ENCODE assay signal across 31 cellular contexts in genomic region chr16:9932919-9933653, GRCh38.
"Had no signal": no experiment of that assay in that cellular context is flagged by ENCODE, and none has a peak within 500 bp of the region (broad histone marks: within the 10 kb centered on the region; RNA-seq: fewer than 3 reads in every experiment).

No MANE protein-coding gene starts in this region.

- H3K4me2 ChIP-seq: PC-9 had no signal

- DNase-seq: activated CD4-positive, alpha-beta T cell treated with anti-CD3 and anti-CD28 coated beads, Interleukin-2, amount 10 ng/mL, durations not matched to agents 24 days and 14 days; activated CD4-positive, alpha-beta T cell treated with anti-CD3 and anti-CD28 coated beads, Interleukin-2, amount 50 U/mL, for 4 hours; activated CD4-positive, CD25-positive, alpha-beta regulatory T cell; activated CD8-positive, alpha-beta T cell treated with anti-CD3 and anti-CD28 coated beads for 36 hours; activated effector memory CD4-positive, alpha-beta T cell treated with anti-CD3 and anti-CD28 coated beads, Interleukin-2, amount 50 U/mL, for 16 hours; activated naive CD4-positive, alpha-beta T cell; activated naive CD4-positive, alpha-beta T cell treated with anti-CD3 and anti-CD28 coated beads, Interleukin-2, amount 50 U/mL, for 16 hours; activated naive CD8-positive, alpha-beta T cell treated with anti-CD3 and anti-CD28 coated beads for 36 hours; activated T-cell treated with anti-CD3 and anti-CD28 coated beads, Interleukin-2, amount 50 U/mL, for 1 hour; activated T-cell treated with anti-CD3 and anti-CD28 coated beads, Interleukin-2, amount 50 U/mL, for 72 hours; amniotic stem cell; Karpas-422; KBM-7; NCI-H1105; NCI-H1436; NCI-H1694; NCI-H1930; NCI-H2081 treated with DMSO at 0.1 percent for 48 hours; NCI-H345; NCI-H524 treated with DMSO at 0.1 percent for 48 hours; PC-9; SW 1271; T-helper 1 cell; T1000; WERI-Rb-1 had no signal

- H3K9me3 ChIP-seq: ascending aorta had no signal

- FAIRE-seq: RCC 7860 had no signal

- H3K27me3 ChIP-seq: ascending aorta, cardiac muscle cell had no signal

- H3K4me3 ChIP-seq: ascending aorta, cardiac muscle cell, PC-9 had no signal

- H3K36me3 ChIP-seq: ascending aorta, cardiac muscle cell, WERI-Rb-1 had no signal

- H3K27ac ChIP-seq: ascending aorta, cardiac muscle cell, PC-9, RWPE1, WERI-Rb-1 had no signal

- H2AFZ ChIP-seq: PC-9 had no signal

- ATAC-seq: activated CD8-positive, alpha-beta T cell treated with anti-CD3 and anti-CD28 coated beads for 36 hours; activated T-cell treated with anti-CD3 and anti-CD28 coated beads, Interleukin-2, amount 50 U/mL, for 72 hours; activated T-helper 17 cell treated with anti-CD3 and anti-CD28 coated beads, Interleukin-2, amount 50 U/mL, for 72 hours; Right ventricle myocardium inferior had no signal
